1 cellular context compared by ENCODE assay signal in the genomic region with DNA sequence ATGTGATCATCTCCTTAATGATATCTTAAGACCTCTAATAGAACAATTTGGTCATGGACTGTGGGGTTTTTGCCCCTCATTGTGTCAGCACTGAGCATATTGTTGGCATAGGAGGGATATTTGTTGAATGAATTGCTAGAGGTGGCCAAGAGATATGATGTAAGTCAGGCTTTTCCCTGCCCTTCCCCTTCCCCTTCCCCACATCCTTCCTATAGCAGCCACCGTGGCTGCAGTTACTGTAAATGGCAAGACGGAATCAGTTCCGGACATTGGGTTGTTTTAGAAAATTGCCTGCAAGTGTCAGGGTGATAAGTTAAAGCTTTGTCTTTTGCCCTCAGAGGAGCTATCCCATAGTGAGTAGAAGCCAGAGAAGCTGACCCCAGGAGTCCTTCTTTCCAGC.
TF ChIP-seq lines count a peak whose summit lies in the region.

No MANE protein-coding gene starts in this region.

TF ChIP-seq in K562, 482 proteins besides CTCF, POLR2A, EP300 and RAD21:
- TF ChIP-seq, protein P1, sequence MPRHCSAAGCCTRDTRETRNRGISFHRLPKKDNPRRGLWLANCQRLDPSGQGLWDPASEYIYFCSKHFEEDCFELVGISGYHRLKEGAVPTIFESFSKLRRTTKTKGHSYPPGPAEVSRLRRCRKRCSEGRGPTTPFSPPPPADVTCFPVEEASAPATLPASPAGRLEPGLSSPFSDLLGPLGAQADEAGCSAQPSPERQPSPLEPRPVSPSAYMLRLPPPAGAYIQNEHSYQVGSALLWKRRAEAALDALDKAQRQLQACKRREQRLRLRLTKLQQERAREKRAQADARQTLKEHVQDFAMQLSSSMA (CRISPR knock-in tag; IDR thresholded peaks at IDR 0.05): no peak
- TF ChIP-seq, protein P2, sequence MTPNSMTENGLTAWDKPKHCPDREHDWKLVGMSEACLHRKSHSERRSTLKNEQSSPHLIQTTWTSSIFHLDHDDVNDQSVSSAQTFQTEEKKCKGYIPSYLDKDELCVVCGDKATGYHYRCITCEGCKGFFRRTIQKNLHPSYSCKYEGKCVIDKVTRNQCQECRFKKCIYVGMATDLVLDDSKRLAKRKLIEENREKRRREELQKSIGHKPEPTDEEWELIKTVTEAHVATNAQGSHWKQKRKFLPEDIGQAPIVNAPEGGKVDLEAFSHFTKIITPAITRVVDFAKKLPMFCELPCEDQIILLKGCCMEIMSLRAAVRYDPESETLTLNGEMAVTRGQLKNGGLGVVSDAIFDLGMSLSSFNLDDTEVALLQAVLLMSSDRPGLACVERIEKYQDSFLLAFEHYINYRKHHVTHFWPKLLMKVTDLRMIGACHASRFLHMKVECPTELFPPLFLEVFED (CRISPR knock-in tag; conservative IDR thresholded peaks at IDR 0.05): no peak
- TF ChIP-seq ETV1 (tag; conservative IDR thresholded peaks at IDR 0.05; ENCODE audit: low read depth): peak; percentile 46; the same call in 1 of the 2 replicates
